Comparison of ENCODE assay signal across 23 cellular contexts in genomic region chr2:31151501-31151900, GRCh38. TPM values are rescaled to one million over a fixed set of nuclear protein-coding genes. Genes with fewer than 3 reads are reported as not detected.
A peak's percentile ranks its signal among the peaks of the same experiment; 100 is the strongest.
DNase-seq lines count a peak whose midpoint lies in the region; ATAC-seq and TF ChIP-seq lines count a peak whose summit lies in the region.
"Had no signal": no experiment of that assay in that cellular context is flagged by ENCODE, and none has a peak within 500 bp of the region (broad histone marks: within the 10 kb centered on the region; RNA-seq: fewer than 3 reads in every experiment).

No MANE protein-coding gene starts in this region.

- no peaks in the 10 kb centered on the region for H3K9me3 Mint-ChIP-seq in nephron progenitor cell
- H3K9me3 Mint-ChIP-seq: activated naive CD4-positive, alpha-beta T cell treated with anti-CD3 and anti-CD28 coated beads, Interleukin-2, amount 10 ng/mL, durations not matched to agents 7 days and 5 days; activated T-cell treated with anti-CD3 and anti-CD28 coated beads, Interleukin-2, amount 50 U/mL, for 24 hours; T-helper 2 cell treated with Interferon-gamma antibody and Interleukin-4, amounts not matched to agents 5 μg/mL and 100 μg/mL, for 36 hours had no signal

- no peaks in the 10 kb centered on the region for H4K20me1 ChIP-seq in IMR-90 (ENCODE audit: insufficient read depth, low read length)
- H4K20me1 ChIP-seq: BLaER1 treated with 17β-estradiol and CSF1 and Interleukin-3, amounts not matched to agents 10 nM and 100 nM had no signal

- H2BK120ac ChIP-seq in IMR-90 (ENCODE audit: low read depth, low read length), result no peak overlapping the region

- H3K9ac ChIP-seq in IMR-90 (ENCODE audit: low read depth, low read length), result no peak overlapping the region
- H3K9ac ChIP-seq: BLaER1 treated with 17β-estradiol and CSF1 and Interleukin-3, amounts not matched to agents 10 nM and 100 nM had no signal

- 20% methylated on average over 1 of the region's 6 CpGs; no CpG with 5 or more reads in 1 of the 2 experiments for WGBS in IMR-90 (ENCODE audit: extremely low coverage in 2 of 2, insufficient read length in 1 of 2), 2 experiments

- H3K27me3 ChIP-seq in IMR-90 (ENCODE audit: control insufficient read depth, insufficient read depth, low read length), result peaks cover 3% of the 10 kb centered on the region; the same call in 1 of the 2 replicates
- no peaks in the 10 kb centered on the region for H3K27me3 ChIP-seq in WERI-Rb-1 (ENCODE audit: insufficient read depth, low read depth, severe bottlenecking)
- H3K27me3 ChIP-seq: ascending aorta; BLaER1 treated with 17β-estradiol and CSF1 and Interleukin-3, amounts not matched to agents 10 nM and 100 nM; heart left ventricle; ovary; sigmoid colon had no signal

- no peak overlapping the region for H3K18ac ChIP-seq in IMR-90 (ENCODE audit: low read depth, low read length)

- no peak overlapping the region for H3K23ac ChIP-seq in IMR-90 (ENCODE audit: low read depth, low read length)

- BruUV-seq in IMR-90 (replicated peaks; lab: Mats Ljungman, UMichigan), result no TSS peak

- H4K91ac ChIP-seq in IMR-90 (ENCODE audit: insufficient read depth, low read depth, low read length), result no peak overlapping the region

- no peaks in the 10 kb centered on the region for H3K4me1 Mint-ChIP-seq in nephron progenitor cell
- H3K4me1 Mint-ChIP-seq: activated naive CD4-positive, alpha-beta T cell treated with anti-CD3 and anti-CD28 coated beads, Interleukin-2, amount 10 ng/mL, durations not matched to agents 7 days and 5 days; naive thymus-derived CD4-positive, alpha-beta T cell had no signal

- intact Hi-C loops in IMR-90 (cut with micrococcal nuclease), result no loop called here

- no peak overlapping the region for H4K8ac ChIP-seq in IMR-90 (ENCODE audit: low read depth in 2 of 2, low read length in 2 of 2)

- in situ Hi-C loops in IMR-90 (cut with MboI; ENCODE audit: low sequenced_read_pairs), result loop anchor here (25.0 kb wide), 1 partner anchor 989 kb away; no protein-coding TSS in a partner anchor

- H3K36me3 ChIP-seq in IMR-90 (ENCODE audit: control insufficient read depth, insufficient read depth, low read length) (no peaks in the 10 kb centered on the region), WERI-Rb-1 (no peaks in the 10 kb centered on the region)
- H3K36me3 ChIP-seq: ascending aorta; BLaER1 treated with 17β-estradiol and CSF1 and Interleukin-3, amounts not matched to agents 10 nM and 100 nM; heart left ventricle; ovary; sigmoid colon had no signal

- CTCF ChIA-PET in IMR-90 (lab: Yijun Ruan, JAX), result no interaction called here

- no peak overlapping the region for H3K4ac ChIP-seq in IMR-90 (ENCODE audit: low read depth, low read length)

- POLR2A ChIA-PET in IMR-90 (lab: Charles Lee; ENCODE audit: unreplicated experiment), result no interaction called here

- H3K27ac ChIP-seq in C4-2B (no peak overlapping the region), IMR-90 (ENCODE audit: insufficient read depth, low read length) (no peak overlapping the region), WERI-Rb-1 (no peak overlapping the region)
- H3K27ac ChIP-seq: ascending aorta; BLaER1 treated with 17β-estradiol and CSF1 and Interleukin-3, amounts not matched to agents 10 nM and 100 nM; heart left ventricle; ovary; sigmoid colon had no signal

- TF ChIP-seq POLR2A in IMR-90 (IDR thresholded peaks at IDR 0.05; ENCODE audit: low read depth, low read length), result no peak

- no peak overlapping the region for H4K5ac ChIP-seq in IMR-90 (ENCODE audit: low read depth, low read length)

- no peak for ATAC-seq in IMR-90 (ENCODE audit: low read depth)
- no peak for ATAC-seq in HG02970 (IDR thresholded peaks at IDR 0.05; ENCODE audit: low FRiP score, unreplicated experiment)
- ATAC-seq: activated CD8-positive, alpha-beta T cell treated with anti-CD3 and anti-CD28 coated beads, Interleukin-2, amount 10 ng/mL, durations not matched to agents 7 days and 5 days; heart left ventricle; naive thymus-derived CD4-positive, alpha-beta T cell had no signal

- dilution Hi-C loops in IMR-90 (cut with HindIII; ENCODE audit: low sequenced_read_pairs, unreplicated experiment), result no loop called here

- H2AK5ac ChIP-seq in IMR-90 (ENCODE audit: low read depth, low read length), result no peak overlapping the region

- H3K9me3 ChIP-seq in IMR-90 (ENCODE audit: control insufficient read depth, insufficient read depth, low read length) (no peaks in the 10 kb centered on the region), WERI-Rb-1 (ENCODE audit: severe bottlenecking) (no peaks in the 10 kb centered on the region)
- H3K9me3 ChIP-seq: ascending aorta, heart left ventricle, ovary, sigmoid colon had no signal

- H2BK15ac ChIP-seq in IMR-90 (ENCODE audit: low read depth, low read length), result no peak overlapping the region

- H3K79me1 ChIP-seq in IMR-90 (ENCODE audit: low read depth in 1 of 2, low read length in 2 of 2), result no peaks in the 10 kb centered on the region

- no peak overlapping the region for H2AFZ ChIP-seq in IMR-90 (replicated peaks; ENCODE audit: low read length, poor library complexity)

- H3K56ac ChIP-seq in IMR-90 (ENCODE audit: extremely low read depth, insufficient read depth, low read length), result no peak overlapping the region

- no peaks in the 10 kb centered on the region for H3K36me3 Mint-ChIP-seq in nephron progenitor cell (ENCODE audit: low read depth)
- H3K36me3 Mint-ChIP-seq: activated naive CD4-positive, alpha-beta T cell treated with anti-CD3 and anti-CD28 coated beads, Interleukin-2, amount 10 ng/mL, durations not matched to agents 7 days and 5 days had no signal

- no peak overlapping the region for H3K4me2 ChIP-seq in IMR-90 (ENCODE audit: low read depth, low read length)

- no peaks in the 10 kb centered on the region for H3K9me1 ChIP-seq in IMR-90 (ENCODE audit: insufficient read depth, low read length)

- H3K4me3 Mint-ChIP-seq in nephron progenitor cell, result no peak overlapping the region
- H3K4me3 Mint-ChIP-seq: activated CD8-positive, alpha-beta T cell treated with anti-CD3 and anti-CD28 coated beads, Interleukin-2, amount 10 ng/mL, durations not matched to agents 7 days and 5 days; activated naive CD4-positive, alpha-beta T cell treated with anti-CD3 and anti-CD28 coated beads, Interleukin-2, amount 10 ng/mL, durations not matched to agents 7 days and 5 days; activated T-cell treated with anti-CD3 and anti-CD28 coated beads, Interleukin-2, amount 50 U/mL, for 24 hours; naive thymus-derived CD4-positive, alpha-beta T cell; T-helper 2 cell treated with Interferon-gamma antibody and Interleukin-4, amounts not matched to agents 5 μg/mL and 100 μg/mL, for 36 hours had no signal

- H3K4me3 ChIP-seq in IMR-90 (ENCODE audit: insufficient read depth, low read depth, low read length) (no peak overlapping the region), WERI-Rb-1 (ENCODE audit: low read depth, low read length) (no peak overlapping the region)
- H3K4me3 ChIP-seq: ascending aorta; BLaER1 treated with 17β-estradiol and CSF1 and Interleukin-3, amounts not matched to agents 10 nM and 100 nM; heart left ventricle; ovary; sigmoid colon had no signal

- no peak overlapping the region for H2BK5ac ChIP-seq in IMR-90 (ENCODE audit: low read depth, low read length, poor library complexity, severe bottlenecking)

- H3K27me3 Mint-ChIP-seq in nephron progenitor cell (ENCODE audit: low read depth, poor library complexity), result peaks cover 16% of the 10 kb centered on the region

- no peak overlapping the region for H3K14ac ChIP-seq in IMR-90 (replicated peaks; ENCODE audit: low read depth, low read length)

- no peak overlapping the region for H3K27ac Mint-ChIP-seq in nephron progenitor cell
- H3K27ac Mint-ChIP-seq: activated CD8-positive, alpha-beta T cell treated with anti-CD3 and anti-CD28 coated beads, Interleukin-2, amount 10 ng/mL, durations not matched to agents 7 days and 5 days; activated naive CD4-positive, alpha-beta T cell treated with anti-CD3 and anti-CD28 coated beads, Interleukin-2, amount 10 ng/mL, durations not matched to agents 7 days and 5 days; activated T-cell treated with anti-CD3 and anti-CD28 coated beads, Interleukin-2, amount 50 U/mL, for 24 hours; naive thymus-derived CD4-positive, alpha-beta T cell; T-helper 2 cell treated with Interferon-gamma antibody and Interleukin-4, amounts not matched to agents 5 μg/mL and 100 μg/mL, for 36 hours had no signal

- H2BK20ac ChIP-seq in IMR-90 (ENCODE audit: low read depth, low read length), result no peak overlapping the region

- TF ChIP-seq CTCF in C4-2B (conservative IDR thresholded peaks at IDR 0.05), result peak; percentile 33
- 0 out of 2 replicates have a peak, but pooled peaks have one; percentile 4 for TF ChIP-seq CTCF in IMR-90 (conservative IDR thresholded peaks at IDR 0.05; ENCODE audit: low read depth, low read length)
- TF ChIP-seq CTCF in WERI-Rb-1 (IDR thresholded peaks at IDR 0.05; ENCODE audit: low read depth, low read length), result peak; percentile 59
- TF ChIP-seq CTCF in nephron progenitor cell (IDR thresholded peaks at IDR 0.05), result no peak

- DNase-seq in IMR-90 (no peak), WERI-Rb-1 (peak; percentile 52), islet precursor cell (peak; percentile 57), nephron progenitor cell (no peak), NCI-H1436 (lab: John Stamatoyannopoulos, UW) (no peak)
- DNase-seq: activated CD8-positive, alpha-beta T cell treated with anti-CD3 and anti-CD28 coated beads, Interleukin-2, amount 10 ng/mL, durations not matched to agents 7 days and 5 days; activated naive CD4-positive, alpha-beta T cell treated with anti-CD3 and anti-CD28 coated beads, Interleukin-2, amount 10 ng/mL, durations not matched to agents 7 days and 5 days; activated T-cell treated with anti-CD3 and anti-CD28 coated beads, Interleukin-2, amount 50 U/mL, for 24 hours; effector CD8-positive, alpha-beta T cell; heart left ventricle; KG1; naive thymus-derived CD4-positive, alpha-beta T cell; NCI-H1930; NCI-H446; ovary; Right ventricle myocardium superior; sigmoid colon; stimulated activated naive CD4-positive, alpha-beta T cell had no signal

- no peak for TF ChIP-seq RAD21 in IMR-90 (IDR thresholded peaks at IDR 0.05; ENCODE audit: low read length)

- H2AK9ac ChIP-seq in IMR-90 (replicated peaks; ENCODE audit: low read depth, low read length, poor library complexity), result no peak overlapping the region

- no peaks in the 10 kb centered on the region for H3K4me1 ChIP-seq in IMR-90 (ENCODE audit: control insufficient read depth, insufficient read depth, low read length)
- H3K4me1 ChIP-seq: ascending aorta, heart left ventricle, sigmoid colon had no signal

TF ChIP-seq in IMR-90, 13 proteins besides CTCF, POLR2A, EP300 and RAD21 (continues in another document):
- TF ChIP-seq CHD1 (IDR thresholded peaks at IDR 0.05; ENCODE audit: low read depth, low read length), result no peak

RNA-seq across cellular contexts. Expression of gene GALNT14, which starts 13.3 kb away (rescaled TPM):
- 0.18 TPM in 1 of 2 replicates, not detected in the other for total RNA-seq in IMR-90 (2012; rRNA removed)
- polyA plus RNA-seq in IMR-90 (2012; rRNA removed), result 0.15 TPM in 1 of 2 replicates, not detected in the other
- 0.04 and 0.21 TPM in 2 replicates for polyA plus RNA-seq in IMR-90 (2012; cell fraction: cytosol; rRNA removed)
- polyA plus RNA-seq in IMR-90 (2012; cell fraction: nucleus; rRNA removed; ENCODE audit: low replicate concordance), result 0.03 TPM in 2 replicates
- total RNA-seq: activated CD8-positive, alpha-beta T cell treated with anti-CD3 and anti-CD28 coated beads, Interleukin-2, amount 10 ng/mL, durations not matched to agents 7 days and 5 days; ascending aorta had no signal
- polyA plus RNA-seq: naive thymus-derived CD4-positive, alpha-beta T cell had no signal

Comparison
In these comparisons a context has a peak if more than half of its experiments do, and no peak if none do; other contexts are left out.
1. DNase-seq: peak in WERI-Rb-1 (single experiment) and islet precursor cell (single experiment); none in IMR-90 (single experiment), nephron progenitor cell (single experiment) and NCI-H1436 (single experiment).